24 cellular contexts compared by ENCODE assay signal in the genomic region with DNA sequence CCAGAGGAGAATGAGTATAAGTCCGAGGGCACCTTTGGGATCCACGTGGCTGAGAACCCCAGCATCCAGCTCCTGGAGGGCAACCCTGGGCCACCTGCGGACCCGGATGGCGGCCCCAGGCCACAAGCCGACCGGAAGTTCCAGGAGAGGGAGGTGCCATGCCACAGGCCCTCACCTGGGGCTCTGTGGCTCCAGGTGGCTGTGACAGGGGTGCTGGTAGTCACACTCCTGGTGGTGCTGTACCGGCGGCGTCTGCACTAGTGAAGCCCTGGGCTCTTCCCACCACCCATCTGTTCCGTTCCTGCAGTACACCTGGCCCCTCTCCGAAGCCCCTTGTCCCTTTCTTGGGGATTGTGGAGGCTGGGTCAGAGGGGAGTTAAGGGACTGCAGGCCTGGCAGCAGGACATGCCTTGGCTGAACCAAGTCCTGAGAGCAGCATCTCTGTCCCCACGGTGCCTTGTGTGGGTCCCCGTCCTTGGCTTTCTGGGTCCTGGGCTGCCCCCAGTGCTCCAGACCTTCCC. TPM values are rescaled to one million over a fixed set of nuclear protein-coding genes. Genes with fewer than 3 reads are reported as not detected.
DNase-seq lines count a peak whose midpoint lies in the region; ATAC-seq, FAIRE-seq and TF ChIP-seq lines count a peak whose summit lies in the region.
"Had no signal": no experiment of that assay in that cellular context is flagged by ENCODE, and none has a peak within 500 bp of the region (broad histone marks: within the 10 kb centered on the region; RNA-seq: fewer than 3 reads in every experiment).

No MANE protein-coding gene starts in this region.

- H4K20me1 ChIP-seq in HepG2 (ENCODE audit: insufficient read depth, low read length) = no peaks in the 10 kb centered on the region
- H4K20me1 ChIP-seq in osteoblast (ENCODE audit: insufficient read depth, low read length) = peaks cover 19% of the 10 kb centered on the region

- H3K79me2 ChIP-seq in HepG2 (ENCODE audit: insufficient read depth, low read length) (no peaks in the 10 kb centered on the region), osteoblast (ENCODE audit: insufficient read depth, low read length) (peaks cover 4% of the 10 kb centered on the region)

- peak in 1 of 2 experiments; percentile 6; a peak in 1 of 4 replicates for TF ChIP-seq POLR2A in HepG2 (IDR thresholded peaks at IDR 0.05; ENCODE audit: insufficient read depth in 1 of 2, low read depth in 2 of 2, low read length in 2 of 2)

- TF ChIP-seq EP300 in HepG2 (IDR thresholded peaks at IDR 0.05; ENCODE audit: low read depth in 2 of 2, low read length in 2 of 2) (no peak), HepG2 (CRISPR knock-in tag; IDR thresholded peaks at IDR 0.05; ENCODE audit: borderline replicate concordance) (no peak)

- CTCF ChIA-PET in GM10248 (lab: Yijun Ruan, JAX) (interaction anchor here (1.7 kb wide), 1 partner anchor 15 kb away, joined by 3 read pairs; no protein-coding TSS in a partner anchor), HepG2 (lab: Yijun Ruan, JAX; ENCODE audit: low intra/inter-chr PET ratio, low total read pairs) (no interaction called here)

- POLR2A ChIA-PET in GM10248 (lab: Yijun Ruan, JAX) (no interaction called here), HepG2 (lab: Yijun Ruan, JAX) (interaction anchor here (0.8 to 2.5 kb wide), 3 partner anchors 9 to 48 kb away, joined by 3 to 11 read pairs (median 4); no protein-coding TSS in a partner anchor)

- H2AFZ ChIP-seq in HepG2 (ENCODE audit: low read length) (no peak overlapping the region), osteoblast (ENCODE audit: low read length) (no peak overlapping the region)

- ATAC-seq in HepG2 = peak; percentile 2; the same call in 1 of the 3 replicates
- ATAC-seq in activated CD4-positive, CD25-positive, alpha-beta regulatory T cell treated with anti-CD3 and anti-CD28 coated beads, Interleukin-2, amount 50 U/mL, for 24 hours = no peak
- ATAC-seq in foreskin keratinocyte = no peak

- no peak overlapping the region for H3K9ac ChIP-seq in HepG2 (ENCODE audit: insufficient read depth, low read depth, low read length)

- in situ Hi-C loops in HepG2 (cut with HindIII; ENCODE audit: extremely low pct_ligation_motif_present, low pct_unique_long_range_greater_than_20kb) (no loop called here), KBM-7 (cut with MboI; ENCODE audit: low pct_unique_long_range_greater_than_20kb, low sequenced_read_pairs) (no loop called here)

- H3K27me3 ChIP-seq in H7 (ENCODE audit: control insufficient read depth, insufficient read depth, low read length) = no peaks in the 10 kb centered on the region
- no peaks in the 10 kb centered on the region for H3K27me3 ChIP-seq in HepG2 (ENCODE audit: control insufficient read depth in 1 of 2, insufficient read depth in 2 of 2, low read length in 2 of 2)
- H3K27me3 ChIP-seq in osteoblast (ENCODE audit: insufficient read depth, low read length) = no peaks in the 10 kb centered on the region
- no peaks in the 10 kb centered on the region for H3K27me3 ChIP-seq in foreskin keratinocyte
- H3K27me3 ChIP-seq: BE2C; BLaER1 treated with 17β-estradiol and CSF1 and Interleukin-3, amounts not matched to agents 10 nM and 100 nM had no signal

- H3K4me3 ChIP-seq in H7 (ENCODE audit: insufficient read depth, low read depth, low read length) = no peak overlapping the region
- no peak overlapping the region for H3K4me3 ChIP-seq in HepG2 (replicated peaks in 1 of 3; ENCODE audit: insufficient read depth in 1 of 3, low read depth in 2 of 3, low read length in 3 of 3)
- H3K4me3 ChIP-seq in osteoblast (ENCODE audit: insufficient read depth, low read length) = no peak overlapping the region
- H3K4me3 ChIP-seq: A549; BLaER1 treated with 17β-estradiol and CSF1 and Interleukin-3, amounts not matched to agents 10 nM and 100 nM had no signal

- WGBS in HepG2 (ENCODE audit: low lambda C conversion rate) = 98% methylated on average over 12 of the region's 14 CpGs

- intact Hi-C loops in HepG2 (cut with micrococcal nuclease; ENCODE audit: unreplicated experiment) = no loop called here

- no peak for FAIRE-seq in HepG2 (lab: Jason Lieb, UNC)
- FAIRE-seq: A549, D721Med, GM12891, H54 had no signal

- H3K9me3 ChIP-seq in HepG2 (ENCODE audit: low read length) = no peaks in the 10 kb centered on the region
- H3K9me3 ChIP-seq in osteoblast (ENCODE audit: low read depth, low read length) = no peaks in the 10 kb centered on the region
- H3K9me3 ChIP-seq: BE2C had no signal

- no peak for TF ChIP-seq CTCF in GM10248 (IDR thresholded peaks at IDR 0.05; ENCODE audit: control extremely low read depth, extremely low read depth, low read depth, missing control alignments)
- TF ChIP-seq CTCF in HepG2 (CRISPR knock-in tag; IDR thresholded peaks at IDR 0.05) = no peak
- no peak for TF ChIP-seq CTCF in osteoblast (IDR thresholded peaks at IDR 0.05; ENCODE audit: extremely low read depth, low read depth, low read length)
- TF ChIP-seq CTCF in foreskin keratinocyte (conservative IDR thresholded peaks at IDR 0.05) = no peak

- no peaks in the 10 kb centered on the region for H3K4me1 ChIP-seq in HepG2 (ENCODE audit: insufficient read depth, low read length)
- no peaks in the 10 kb centered on the region for H3K4me1 ChIP-seq in osteoblast (ENCODE audit: insufficient read depth, low read length)
- H3K4me1 ChIP-seq in foreskin keratinocyte = no peaks in the 10 kb centered on the region
- H3K4me1 ChIP-seq: A549, BE2C had no signal

- H3K27ac ChIP-seq in HepG2 (ENCODE audit: extremely low read length, insufficient read depth, low read length) (no peak overlapping the region), osteoblast (ENCODE audit: low read depth, low read length) (no peak overlapping the region), foreskin keratinocyte (no peak overlapping the region)
- H3K27ac ChIP-seq: A549; BLaER1 treated with 17β-estradiol and CSF1 and Interleukin-3, amounts not matched to agents 10 nM and 100 nM had no signal

- TF ChIP-seq RAD21 in HepG2 (CRISPR knock-in tag; IDR thresholded peaks at IDR 0.05) = no peak

- H3K4me2 ChIP-seq in HepG2 (ENCODE audit: low read depth, low read length) (no peak overlapping the region), osteoblast (ENCODE audit: insufficient read depth, low read length) (no peak overlapping the region)
- H3K4me2 ChIP-seq: A549; BLaER1 treated with 17β-estradiol and CSF1 and Interleukin-3, amounts not matched to agents 10 nM and 100 nM had no signal

- H3K36me3 ChIP-seq in H7 (replicated peaks; ENCODE audit: control insufficient read depth, insufficient read depth, low read length) (peaks cover 37% of the 10 kb centered on the region), HepG2 (replicated peaks in 1 of 2; ENCODE audit: control insufficient read depth in 1 of 2, insufficient read depth in 2 of 2, low read length in 2 of 2) (peaks cover 53 to 58% of the 10 kb centered on the region in 2 experiments), osteoblast (ENCODE audit: insufficient read depth, low read length) (peaks cover 68% of the 10 kb centered on the region)

- DNase-seq in GM10248 (ENCODE audit: extremely low spot score) (peak; percentile 18), H7 (peak; percentile 33), HepG2 (ENCODE audit: low spot score) (no peak), osteoblast (ENCODE audit: insufficient read length, low spot score, missing footprints) (peak; percentile 62), foreskin keratinocyte (no peak), NOMO-1 (lab: John Stamatoyannopoulos, UW; ENCODE audit: unreplicated experiment in 2 of 2) (no peak), KBM-7 (no peak)
- DNase-seq: 8988T; ACHN; AML-193; BE2C; CD4-positive, alpha-beta T cell; CD8-positive, alpha-beta memory T cell; DMS 273 treated with DMSO at 0.1 percent for 48 hours; DMS79; EL; GDM1; GOT3 had no signal

- no TSS peak for BruUV-seq in HepG2 (replicated peaks; lab: Mats Ljungman, UMichigan)

RNA-seq across cellular contexts. Expression of a gene that starts 19.3 kb away (rescaled TPM):
- total RNA-seq in H7 (2014; rRNA removed; shearing (Covaris generic)) = 10.6 and 11.9 TPM in 2 replicates
- total RNA-seq in HepG2 (2016; rRNA removed; fragmentation: Illumina TruSeq; extraction: Trizol) = 36.6 and 44.4 TPM in 2 replicates
- total RNA-seq in HepG2 (2016; cell fraction: cytosol; rRNA removed; fragmentation: Illumina TruSeq; extraction: Trizol; ENCODE audit: low read depth) = 4.7 and 5.3 TPM in 2 replicates
- 37.6 and 37.9 TPM in 2 replicates for total RNA-seq in HepG2 (2016; cell fraction: insoluble cytoplasmic fraction; rRNA removed; fragmentation: Illumina TruSeq; extraction: Trizol)
- 17.4 and 17.9 TPM in 2 replicates for total RNA-seq in HepG2 (2016; cell fraction: membrane; rRNA removed; fragmentation: Illumina TruSeq; extraction: Trizol)
- total RNA-seq in HepG2 (2016; cell fraction: nucleus; rRNA removed; fragmentation: Illumina TruSeq; extraction: Trizol) = 23.6 and 27.3 TPM in 2 replicates
- 27.3 and 27.8 TPM in 2 replicates for polyA plus RNA-seq in HepG2 (2011; rRNA removed)
- polyA plus RNA-seq in HepG2 (2011; cell fraction: cytosol; rRNA removed) = 15.7 and 16.8 TPM in 2 replicates
- 36.4 and 42.5 TPM in 2 replicates for polyA plus RNA-seq in HepG2 (2011; cell fraction: nucleus; rRNA removed)
- polyA plus RNA-seq in HepG2 (2012) = 18.3 and 22.8 TPM in 2 replicates
- 2.6 TPM in 2 replicates for polyA plus RNA-seq in HepG2 (2016; cell fraction: cytosol; fragmentation: Illumina TruSeq; extraction: Trizol; ENCODE audit: low read depth)
- polyA plus RNA-seq in HepG2 (2016; cell fraction: insoluble cytoplasmic fraction; fragmentation: Illumina TruSeq; extraction: Trizol; ENCODE audit: low read depth) = 25.4 and 30.9 TPM in 2 replicates
- 6.2 and 7.0 TPM in 2 replicates for polyA plus RNA-seq in HepG2 (2016; cell fraction: membrane; fragmentation: Illumina TruSeq; extraction: Trizol; ENCODE audit: low read depth)
- polyA plus RNA-seq in HepG2 (2016; cell fraction: nucleus; fragmentation: Illumina TruSeq; extraction: Trizol; ENCODE audit: insufficient read depth, low read depth) = 35.3 and 39.8 TPM in 2 replicates
- 25.5 and 99.2 TPM in 2 replicates for polyA minus RNA-seq in HepG2 (2011; rRNA and poly(A)+ RNA removed; ENCODE audit: low replicate concordance)
- 36.0 and 39.4 TPM in 2 replicates for polyA minus RNA-seq in HepG2 (2011; cell fraction: cytosol; rRNA and poly(A)+ RNA removed)
- polyA minus RNA-seq in HepG2 (2011; cell fraction: nucleus; rRNA and poly(A)+ RNA removed) = 27.7 and 33.1 TPM in 2 replicates
- 32.1 and 32.2 TPM in 2 replicates for total RNA-seq in osteoblast
- 20.4 and 22.0 TPM in 2 replicates for total RNA-seq in foreskin keratinocyte
- 8.0 and 8.4 TPM in 2 replicates for polyA plus RNA-seq in foreskin keratinocyte

RNA-seq across cellular contexts. Expression of a gene that starts 23.2 kb away (rescaled TPM):
- total RNA-seq in H7 (2014; rRNA removed; shearing (Covaris generic)) = 46.8 and 61.5 TPM in 2 replicates
- total RNA-seq in HepG2 (2016; rRNA removed; fragmentation: Illumina TruSeq; extraction: Trizol) (123 and 127 TPM in 2 replicates), osteoblast (57.2 and 60.4 TPM in 2 replicates), foreskin keratinocyte (33.4 and 35.4 TPM in 2 replicates)
- total RNA-seq in HepG2 (2016; cell fraction: cytosol; rRNA removed; fragmentation: Illumina TruSeq; extraction: Trizol; ENCODE audit: low read depth) = 91.5 and 107 TPM in 2 replicates
- total RNA-seq in HepG2 (2016; cell fraction: insoluble cytoplasmic fraction; rRNA removed; fragmentation: Illumina TruSeq; extraction: Trizol) = 126 TPM in 2 replicates
- 107 and 121 TPM in 2 replicates for total RNA-seq in HepG2 (2016; cell fraction: membrane; rRNA removed; fragmentation: Illumina TruSeq; extraction: Trizol)
- 89.8 and 90.2 TPM in 2 replicates for total RNA-seq in HepG2 (2016; cell fraction: nucleus; rRNA removed; fragmentation: Illumina TruSeq; extraction: Trizol)
- polyA plus RNA-seq in HepG2 (2011; rRNA removed) (31.2 and 39.2 TPM in 2 replicates), foreskin keratinocyte (26.3 and 27.8 TPM in 2 replicates)
- 23.0 and 31.7 TPM in 2 replicates for polyA plus RNA-seq in HepG2 (2011; cell fraction: cytosol; rRNA removed)
- 41.6 and 42.6 TPM in 2 replicates for polyA plus RNA-seq in HepG2 (2011; cell fraction: nucleus; rRNA removed)
- polyA plus RNA-seq in HepG2 (2012) = 57.3 and 61.8 TPM in 2 replicates
- 37.8 and 43.1 TPM in 2 replicates for polyA plus RNA-seq in HepG2 (2016; cell fraction: cytosol; fragmentation: Illumina TruSeq; extraction: Trizol; ENCODE audit: low read depth)
- 105 and 120 TPM in 2 replicates for polyA plus RNA-seq in HepG2 (2016; cell fraction: insoluble cytoplasmic fraction; fragmentation: Illumina TruSeq; extraction: Trizol; ENCODE audit: low read depth)
- polyA plus RNA-seq in HepG2 (2016; cell fraction: membrane; fragmentation: Illumina TruSeq; extraction: Trizol; ENCODE audit: low read depth) = 70.7 and 71.1 TPM in 2 replicates
- polyA plus RNA-seq in HepG2 (2016; cell fraction: nucleus; fragmentation: Illumina TruSeq; extraction: Trizol; ENCODE audit: insufficient read depth, low read depth) = 77.9 and 84.3 TPM in 2 replicates
- polyA minus RNA-seq in HepG2 (2011; rRNA and poly(A)+ RNA removed; ENCODE audit: low replicate concordance) = 24.2 and 40.6 TPM in 2 replicates
- 23.3 and 28.9 TPM in 2 replicates for polyA minus RNA-seq in HepG2 (2011; cell fraction: cytosol; rRNA and poly(A)+ RNA removed)
- 83.4 and 101 TPM in 2 replicates for polyA minus RNA-seq in HepG2 (2011; cell fraction: nucleus; rRNA and poly(A)+ RNA removed)

RNA-seq across cellular contexts. Expression of a gene that starts 45.6 kb away (rescaled TPM):
- 3.1 and 4.4 TPM in 2 replicates for total RNA-seq in H7 (2014; rRNA removed; shearing (Covaris generic))
- total RNA-seq in HepG2 (2016; rRNA removed; fragmentation: Illumina TruSeq; extraction: Trizol) = 23.2 and 23.7 TPM in 2 replicates
- total RNA-seq in HepG2 (2016; cell fraction: cytosol; rRNA removed; fragmentation: Illumina TruSeq; extraction: Trizol; ENCODE audit: low read depth) = 6.5 and 6.6 TPM in 2 replicates
- 20.8 and 26.3 TPM in 2 replicates for total RNA-seq in HepG2 (2016; cell fraction: insoluble cytoplasmic fraction; rRNA removed; fragmentation: Illumina TruSeq; extraction: Trizol)
- 15.6 and 19.4 TPM in 2 replicates for total RNA-seq in HepG2 (2016; cell fraction: membrane; rRNA removed; fragmentation: Illumina TruSeq; extraction: Trizol)
- total RNA-seq in HepG2 (2016; cell fraction: nucleus; rRNA removed; fragmentation: Illumina TruSeq; extraction: Trizol) = 14.1 and 15.3 TPM in 2 replicates
- polyA plus RNA-seq in HepG2 (2011; rRNA removed) = 7.9 and 9.1 TPM in 2 replicates
- 6.7 and 9.3 TPM in 2 replicates for polyA plus RNA-seq in HepG2 (2011; cell fraction: cytosol; rRNA removed)
- polyA plus RNA-seq in HepG2 (2011; cell fraction: nucleus; rRNA removed) = 13.1 and 17.4 TPM in 2 replicates
- 6.2 and 7.2 TPM in 2 replicates for polyA plus RNA-seq in HepG2 (2012)
- polyA plus RNA-seq in HepG2 (2016; cell fraction: cytosol; fragmentation: Illumina TruSeq; extraction: Trizol; ENCODE audit: low read depth) = 6.5 and 8.5 TPM in 2 replicates
- polyA plus RNA-seq in HepG2 (2016; cell fraction: insoluble cytoplasmic fraction; fragmentation: Illumina TruSeq; extraction: Trizol; ENCODE audit: low read depth) = 20.4 and 21.3 TPM in 2 replicates
- polyA plus RNA-seq in HepG2 (2016; cell fraction: membrane; fragmentation: Illumina TruSeq; extraction: Trizol; ENCODE audit: low read depth) = 13.2 and 17.0 TPM in 2 replicates
- 18.0 and 19.1 TPM in 2 replicates for polyA plus RNA-seq in HepG2 (2016; cell fraction: nucleus; fragmentation: Illumina TruSeq; extraction: Trizol; ENCODE audit: insufficient read depth, low read depth)
- 15.2 and 46.1 TPM in 2 replicates for polyA minus RNA-seq in HepG2 (2011; rRNA and poly(A)+ RNA removed; ENCODE audit: low replicate concordance)
- polyA minus RNA-seq in HepG2 (2011; cell fraction: cytosol; rRNA and poly(A)+ RNA removed) = 8.3 and 11.6 TPM in 2 replicates
- 23.7 and 26.3 TPM in 2 replicates for polyA minus RNA-seq in HepG2 (2011; cell fraction: nucleus; rRNA and poly(A)+ RNA removed)
- total RNA-seq in osteoblast = 23.9 and 25.3 TPM in 2 replicates
- total RNA-seq in foreskin keratinocyte = 11.9 and 12.5 TPM in 2 replicates
- polyA plus RNA-seq in foreskin keratinocyte = 10.2 and 10.8 TPM in 2 replicates

Comparison
In these comparisons a context has a peak if more than half of its experiments do, and no peak if none do; other contexts are left out.
1. DNase-seq: peak in GM10248 (single experiment), H7 (single experiment) and osteoblast (single experiment); none in HepG2 (single experiment), foreskin keratinocyte (0 of 2), NOMO-1 (0 of 2) and KBM-7 (single experiment).